In the genomic region with DNA sequence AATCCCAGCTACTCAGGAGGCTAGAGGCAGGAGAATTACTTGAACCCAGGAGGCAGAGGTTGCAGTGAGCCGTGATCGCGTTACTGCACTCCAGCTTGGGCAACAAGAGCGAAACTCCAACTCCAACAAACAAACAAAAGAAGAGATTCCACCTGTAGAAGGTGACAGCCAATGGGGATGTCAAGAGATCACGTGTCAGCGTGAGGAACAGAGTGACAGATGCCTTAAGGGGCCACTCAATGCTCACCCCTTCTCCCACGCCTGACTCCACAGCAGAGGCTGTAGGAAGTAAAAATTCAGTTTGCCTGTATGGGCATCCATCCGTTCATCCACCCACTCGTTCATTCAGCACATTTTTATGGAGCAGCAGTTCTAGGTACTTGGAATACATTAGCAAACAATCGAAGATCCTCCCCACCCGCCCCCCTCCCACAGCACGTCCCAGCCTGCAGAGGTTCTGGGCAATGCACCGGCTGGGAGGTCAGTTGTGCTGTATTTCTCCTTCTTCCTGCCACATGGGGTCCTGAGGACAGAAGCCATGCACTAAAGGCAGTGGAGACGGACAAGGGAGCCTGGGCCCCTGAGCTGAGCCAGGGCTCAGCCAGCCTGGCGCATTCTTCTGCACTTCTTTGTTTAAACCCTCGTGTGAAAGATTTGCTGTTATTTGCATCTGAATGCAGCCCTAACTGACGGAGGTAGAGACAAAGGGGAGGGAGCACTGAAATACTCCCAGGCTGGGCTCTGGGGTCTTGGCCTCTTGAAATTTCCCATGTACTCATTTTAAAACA, we compare ENCODE assay signal across 1 cellular context.
A peak's percentile ranks its signal among the peaks of the same experiment; 100 is the strongest.
TF ChIP-seq lines count a peak whose summit lies in the region.

No MANE protein-coding gene starts in this region.

TF ChIP-seq in WTC11, 78 proteins besides CTCF, POLR2A, EP300 and RAD21 (continued from another document):
- TF ChIP-seq EMX1 (CRISPR knock-in tag; IDR thresholded peaks at IDR 0.05) (no peak), NFYB (CRISPR knock-in tag; conservative IDR thresholded peaks at IDR 0.05; ENCODE audit: low read depth) (0 out of 2 replicates have a peak, but pooled peaks have one; percentile 28), SP1 (CRISPR knock-in tag; conservative IDR thresholded peaks at IDR 0.05) (0 out of 2 replicates have a peak, but pooled peaks have one; percentile 14), USF2 (CRISPR knock-in tag; IDR thresholded peaks at IDR 0.05) (peak; percentile 83), FOXJ3 (CRISPR knock-in tag; IDR thresholded peaks at IDR 0.05; ENCODE audit: borderline replicate concordance) (no peak), CBFB (CRISPR knock-in tag; IDR thresholded peaks at IDR 0.05; ENCODE audit: low read depth) (no peak), RELA (CRISPR knock-in tag; IDR thresholded peaks at IDR 0.05; ENCODE audit: borderline replicate concordance) (no peak), ZNF138 (CRISPR knock-in tag; conservative IDR thresholded peaks at IDR 0.05) (no peak), SMAD3 (CRISPR knock-in tag; IDR thresholded peaks at IDR 0.05; ENCODE audit: borderline replicate concordance) (0 out of 2 replicates have a peak, but pooled peaks have one; percentile 21), ETV6 (CRISPR knock-in tag; IDR thresholded peaks at IDR 0.05) (peak; percentile 65; the same call in 1 of the 2 replicates), JAZF1 (CRISPR knock-in tag; IDR thresholded peaks at IDR 0.05) (no peak), ZNF263 (CRISPR knock-in tag; IDR thresholded peaks at IDR 0.05; ENCODE audit: low read depth) (no peak), GRHL2 (CRISPR knock-in tag; IDR thresholded peaks at IDR 0.05; ENCODE audit: insufficient replicate concordance, severe bottlenecking) (no peak), CREM (CRISPR knock-in tag; IDR thresholded peaks at IDR 0.05) (no peak), ZNF416 (CRISPR knock-in tag; IDR thresholded peaks at IDR 0.05) (no peak), HMGA2 (CRISPR knock-in tag; IDR thresholded peaks at IDR 0.05) (no peak)
- TF ChIP-seq, protein P1, sequence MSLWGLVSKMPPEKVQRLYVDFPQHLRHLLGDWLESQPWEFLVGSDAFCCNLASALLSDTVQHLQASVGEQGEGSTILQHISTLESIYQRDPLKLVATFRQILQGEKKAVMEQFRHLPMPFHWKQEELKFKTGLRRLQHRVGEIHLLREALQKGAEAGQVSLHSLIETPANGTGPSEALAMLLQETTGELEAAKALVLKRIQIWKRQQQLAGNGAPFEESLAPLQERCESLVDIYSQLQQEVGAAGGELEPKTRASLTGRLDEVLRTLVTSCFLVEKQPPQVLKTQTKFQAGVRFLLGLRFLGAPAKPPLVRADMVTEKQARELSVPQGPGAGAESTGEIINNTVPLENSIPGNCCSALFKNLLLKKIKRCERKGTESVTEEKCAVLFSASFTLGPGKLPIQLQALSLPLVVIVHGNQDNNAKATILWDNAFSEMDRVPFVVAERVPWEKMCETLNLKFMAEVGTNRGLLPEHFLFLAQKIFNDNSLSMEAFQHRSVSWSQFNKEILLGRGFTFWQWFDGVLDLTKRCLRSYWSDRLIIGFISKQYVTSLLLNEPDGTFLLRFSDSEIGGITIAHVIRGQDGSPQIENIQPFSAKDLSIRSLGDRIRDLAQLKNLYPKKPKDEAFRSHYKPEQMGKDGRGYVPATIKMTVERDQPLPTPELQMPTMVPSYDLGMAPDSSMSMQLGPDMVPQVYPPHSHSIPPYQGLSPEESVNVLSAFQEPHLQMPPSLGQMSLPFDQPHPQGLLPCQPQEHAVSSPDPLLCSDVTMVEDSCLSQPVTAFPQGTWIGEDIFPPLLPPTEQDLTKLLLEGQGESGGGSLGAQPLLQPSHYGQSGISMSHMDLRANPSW (CRISPR knock-in tag; conservative IDR thresholded peaks at IDR 0.05; ENCODE audit: low read depth): no peak
- TF ChIP-seq, protein P2, sequence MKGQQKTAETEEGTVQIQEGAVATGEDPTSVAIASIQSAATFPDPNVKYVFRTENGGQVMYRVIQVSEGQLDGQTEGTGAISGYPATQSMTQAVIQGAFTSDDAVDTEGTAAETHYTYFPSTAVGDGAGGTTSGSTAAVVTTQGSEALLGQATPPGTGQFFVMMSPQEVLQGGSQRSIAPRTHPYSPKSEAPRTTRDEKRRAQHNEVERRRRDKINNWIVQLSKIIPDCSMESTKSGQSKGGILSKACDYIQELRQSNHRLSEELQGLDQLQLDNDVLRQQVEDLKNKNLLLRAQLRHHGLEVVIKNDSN (CRISPR knock-in tag; IDR thresholded peaks at IDR 0.05): peak; percentile 74
- TF ChIP-seq, protein P3, sequence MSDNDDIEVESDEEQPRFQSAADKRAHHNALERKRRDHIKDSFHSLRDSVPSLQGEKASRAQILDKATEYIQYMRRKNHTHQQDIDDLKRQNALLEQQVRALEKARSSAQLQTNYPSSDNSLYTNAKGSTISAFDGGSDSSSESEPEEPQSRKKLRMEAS (CRISPR knock-in tag; IDR thresholded peaks at IDR 0.05): peak; percentile 59
- TF ChIP-seq, protein P4, sequence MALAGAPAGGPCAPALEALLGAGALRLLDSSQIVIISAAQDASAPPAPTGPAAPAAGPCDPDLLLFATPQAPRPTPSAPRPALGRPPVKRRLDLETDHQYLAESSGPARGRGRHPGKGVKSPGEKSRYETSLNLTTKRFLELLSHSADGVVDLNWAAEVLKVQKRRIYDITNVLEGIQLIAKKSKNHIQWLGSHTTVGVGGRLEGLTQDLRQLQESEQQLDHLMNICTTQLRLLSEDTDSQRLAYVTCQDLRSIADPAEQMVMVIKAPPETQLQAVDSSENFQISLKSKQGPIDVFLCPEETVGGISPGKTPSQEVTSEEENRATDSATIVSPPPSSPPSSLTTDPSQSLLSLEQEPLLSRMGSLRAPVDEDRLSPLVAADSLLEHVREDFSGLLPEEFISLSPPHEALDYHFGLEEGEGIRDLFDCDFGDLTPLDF (CRISPR knock-in tag; IDR thresholded peaks at IDR 0.05): no peak
- TF ChIP-seq, protein P5, sequence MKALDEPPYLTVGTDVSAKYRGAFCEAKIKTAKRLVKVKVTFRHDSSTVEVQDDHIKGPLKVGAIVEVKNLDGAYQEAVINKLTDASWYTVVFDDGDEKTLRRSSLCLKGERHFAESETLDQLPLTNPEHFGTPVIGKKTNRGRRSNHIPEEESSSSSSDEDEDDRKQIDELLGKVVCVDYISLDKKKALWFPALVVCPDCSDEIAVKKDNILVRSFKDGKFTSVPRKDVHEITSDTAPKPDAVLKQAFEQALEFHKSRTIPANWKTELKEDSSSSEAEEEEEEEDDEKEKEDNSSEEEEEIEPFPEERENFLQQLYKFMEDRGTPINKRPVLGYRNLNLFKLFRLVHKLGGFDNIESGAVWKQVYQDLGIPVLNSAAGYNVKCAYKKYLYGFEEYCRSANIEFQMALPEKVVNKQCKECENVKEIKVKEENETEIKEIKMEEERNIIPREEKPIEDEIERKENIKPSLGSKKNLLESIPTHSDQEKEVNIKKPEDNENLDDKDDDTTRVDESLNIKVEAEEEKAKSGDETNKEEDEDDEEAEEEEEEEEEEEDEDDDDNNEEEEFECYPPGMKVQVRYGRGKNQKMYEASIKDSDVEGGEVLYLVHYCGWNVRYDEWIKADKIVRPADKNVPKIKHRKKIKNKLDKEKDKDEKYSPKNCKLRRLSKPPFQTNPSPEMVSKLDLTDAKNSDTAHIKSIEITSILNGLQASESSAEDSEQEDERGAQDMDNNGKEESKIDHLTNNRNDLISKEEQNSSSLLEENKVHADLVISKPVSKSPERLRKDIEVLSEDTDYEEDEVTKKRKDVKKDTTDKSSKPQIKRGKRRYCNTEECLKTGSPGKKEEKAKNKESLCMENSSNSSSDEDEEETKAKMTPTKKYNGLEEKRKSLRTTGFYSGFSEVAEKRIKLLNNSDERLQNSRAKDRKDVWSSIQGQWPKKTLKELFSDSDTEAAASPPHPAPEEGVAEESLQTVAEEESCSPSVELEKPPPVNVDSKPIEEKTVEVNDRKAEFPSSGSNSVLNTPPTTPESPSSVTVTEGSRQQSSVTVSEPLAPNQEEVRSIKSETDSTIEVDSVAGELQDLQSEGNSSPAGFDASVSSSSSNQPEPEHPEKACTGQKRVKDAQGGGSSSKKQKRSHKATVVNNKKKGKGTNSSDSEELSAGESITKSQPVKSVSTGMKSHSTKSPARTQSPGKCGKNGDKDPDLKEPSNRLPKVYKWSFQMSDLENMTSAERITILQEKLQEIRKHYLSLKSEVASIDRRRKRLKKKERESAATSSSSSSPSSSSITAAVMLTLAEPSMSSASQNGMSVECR (CRISPR knock-in tag; IDR thresholded peaks at IDR 0.05; ENCODE audit: borderline replicate concordance): 0 out of 2 replicates have a peak, but pooled peaks have one; percentile 26
